Comparison of ENCODE assay signal across 9 cellular contexts in genomic region chr2:128536925-128537620, GRCh38.
DNase-seq lines count a peak whose midpoint lies in the region; ATAC-seq and TF ChIP-seq lines count a peak whose summit lies in the region.
"Had no signal": no experiment of that assay in that cellular context is flagged by ENCODE, and none has a peak within 500 bp of the region (broad histone marks: within the 10 kb centered on the region; RNA-seq: fewer than 3 reads in every experiment).

No MANE protein-coding gene starts in this region.

- no peak overlapping the region for H3K4me3 Mint-ChIP-seq in WTC11

- H3K9me3 Mint-ChIP-seq in WTC11, result peaks cover 4% of the 10 kb centered on the region; the same call in 1 of the 2 replicates

- H3K36me3 ChIP-seq in HEK293 (ENCODE audit: control insufficient read depth in 2 of 2, insufficient read depth in 1 of 2, low read length in 2 of 2), result no peaks in the 10 kb centered on the region
- H3K36me3 ChIP-seq: cardiac muscle cell had no signal

- no peaks in the 10 kb centered on the region for H3K9me3 ChIP-seq in HEK293 (ENCODE audit: control insufficient read depth, insufficient read depth, low read depth, low read length)

- no peak for TF ChIP-seq CTCF in HEK293 (tag by site-specific recombination; IDR thresholded peaks at IDR 0.05)
- no peak for TF ChIP-seq CTCF in WTC11 (IDR thresholded peaks at IDR 0.05)

- no peaks in the 10 kb centered on the region for H3K27me3 Mint-ChIP-seq in WTC11 (ENCODE audit: low read depth)

- no peaks in the 10 kb centered on the region for H3K36me3 Mint-ChIP-seq in WTC11

- CTCF ChIA-PET in HEK293 (lab: Yijun Ruan, JAX), result interaction anchor here (0.6 kb wide), 1 partner anchor 137 kb away, joined by 3 read pairs; no protein-coding TSS in a partner anchor
- CTCF ChIA-PET in WTC11 (lab: Charles Lee), result interaction anchor here (0.6 to 1.3 kb wide), 6 partner anchors 32 to 860 kb away, joined by 3 to 5 read pairs (median 4); no protein-coding TSS in a partner anchor

- H3K27ac Mint-ChIP-seq in WTC11, result peak overlapping the region; percentile 61

- no peak overlapping the region for H3K4me3 ChIP-seq in HEK293 (ENCODE audit: low read depth, low read length)
- H3K4me3 ChIP-seq: cardiac muscle cell had no signal

- POLR2A ChIA-PET in HEK293 (lab: Yijun Ruan, JAX), result no interaction called here
- POLR2A ChIA-PET in WTC11 (lab: Charles Lee), result interaction anchor here (1.0 kb wide), 1 partner anchor 26 kb away, joined by 3 read pairs; no protein-coding TSS in a partner anchor

- peaks cover 24% of the 10 kb centered on the region for H3K4me1 Mint-ChIP-seq in WTC11

- DNase-seq in AG08395 (ENCODE audit: low spot score), result peak; percentile 87
- peak; percentile 30 for DNase-seq in WTC11 (ENCODE audit: low spot score)
- DNase-seq in iris pigment epithelial cell (ENCODE audit: low read depth), result peak; percentile 96
- DNase-seq in SK-N-DZ (ENCODE audit: low spot score), result no peak

- ATAC-seq in WTC11, result peak; percentile 94
- ATAC-seq in HG02571 (IDR thresholded peaks at IDR 0.05; ENCODE audit: unreplicated experiment), result no peak
- no peak for ATAC-seq in HG02798 (IDR thresholded peaks at IDR 0.05; ENCODE audit: poor library complexity, unreplicated experiment)
- no peak for ATAC-seq in GM21786 (IDR thresholded peaks at IDR 0.05; ENCODE audit: unreplicated experiment)

- H3K27ac ChIP-seq in HEK293 (ENCODE audit: extremely low read depth, low read depth, low read length), result no peak overlapping the region
- H3K27ac ChIP-seq: cardiac muscle cell had no signal

- no peaks in the 10 kb centered on the region for H3K4me1 ChIP-seq in HEK293 (ENCODE audit: control insufficient read depth, insufficient read depth, low read length)

TF ChIP-seq in HEK293, 187 proteins besides CTCF, POLR2A, EP300 and RAD21 (continues in another document):
- TF ChIP-seq, protein P1, sequence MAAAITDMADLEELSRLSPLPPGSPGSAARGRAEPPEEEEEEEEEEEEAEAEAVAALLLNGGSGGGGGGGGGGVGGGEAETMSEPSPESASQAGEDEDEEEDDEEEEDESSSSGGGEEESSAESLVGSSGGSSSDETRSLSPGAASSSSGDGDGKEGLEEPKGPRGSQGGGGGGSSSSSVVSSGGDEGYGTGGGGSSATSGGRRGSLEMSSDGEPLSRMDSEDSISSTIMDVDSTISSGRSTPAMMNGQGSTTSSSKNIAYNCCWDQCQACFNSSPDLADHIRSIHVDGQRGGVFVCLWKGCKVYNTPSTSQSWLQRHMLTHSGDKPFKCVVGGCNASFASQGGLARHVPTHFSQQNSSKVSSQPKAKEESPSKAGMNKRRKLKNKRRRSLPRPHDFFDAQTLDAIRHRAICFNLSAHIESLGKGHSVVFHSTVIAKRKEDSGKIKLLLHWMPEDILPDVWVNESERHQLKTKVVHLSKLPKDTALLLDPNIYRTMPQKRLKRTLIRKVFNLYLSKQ (tag by site-specific recombination; IDR thresholded peaks at IDR 0.05; ENCODE audit: borderline replicate concordance), result no peak
- TF ChIP-seq ZNF266 (tag by site-specific recombination; IDR thresholded peaks at IDR 0.05; ENCODE audit: low read depth) (no peak), ZSCAN18 (tag by site-specific recombination; IDR thresholded peaks at IDR 0.05) (no peak), KLF16 (tag by site-specific recombination; IDR thresholded peaks at IDR 0.05) (no peak), ZNF670 (tag by site-specific recombination; IDR thresholded peaks at IDR 0.05; ENCODE audit: low read depth) (no peak), ZNF138 (tag by site-specific recombination; IDR thresholded peaks at IDR 0.05; ENCODE audit: borderline replicate concordance) (no peak), ZNF114 (tag by site-specific recombination; IDR thresholded peaks at IDR 0.05) (no peak)
- TF ChIP-seq, protein P2, sequence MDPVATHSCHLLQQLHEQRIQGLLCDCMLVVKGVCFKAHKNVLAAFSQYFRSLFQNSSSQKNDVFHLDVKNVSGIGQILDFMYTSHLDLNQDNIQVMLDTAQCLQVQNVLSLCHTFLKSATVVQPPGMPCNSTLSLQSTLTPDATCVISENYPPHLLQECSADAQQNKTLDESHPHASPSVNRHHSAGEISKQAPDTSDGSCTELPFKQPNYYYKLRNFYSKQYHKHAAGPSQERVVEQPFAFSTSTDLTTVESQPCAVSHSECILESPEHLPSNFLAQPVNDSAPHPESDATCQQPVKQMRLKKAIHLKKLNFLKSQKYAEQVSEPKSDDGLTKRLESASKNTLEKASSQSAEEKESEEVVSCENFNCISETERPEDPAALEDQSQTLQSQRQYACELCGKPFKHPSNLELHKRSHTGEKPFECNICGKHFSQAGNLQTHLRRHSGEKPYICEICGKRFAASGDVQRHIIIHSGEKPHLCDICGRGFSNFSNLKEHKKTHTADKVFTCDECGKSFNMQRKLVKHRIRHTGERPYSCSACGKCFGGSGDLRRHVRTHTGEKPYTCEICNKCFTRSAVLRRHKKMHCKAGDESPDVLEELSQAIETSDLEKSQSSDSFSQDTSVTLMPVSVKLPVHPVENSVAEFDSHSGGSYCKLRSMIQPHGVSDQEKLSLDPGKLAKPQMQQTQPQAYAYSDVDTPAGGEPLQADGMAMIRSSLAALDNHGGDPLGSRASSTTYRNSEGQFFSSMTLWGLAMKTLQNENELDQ (tag by site-specific recombination; IDR thresholded peaks at IDR 0.05; ENCODE audit: low read depth), result no peak

TF ChIP-seq in WTC11, 78 proteins besides CTCF, POLR2A, EP300 and RAD21:
- no peak for TF ChIP-seq OVOL2 (CRISPR knock-in tag; IDR thresholded peaks at IDR 0.05; ENCODE audit: borderline replicate concordance)
- TF ChIP-seq ESRRA (CRISPR knock-in tag; IDR thresholded peaks at IDR 0.05; ENCODE audit: borderline replicate concordance), result peak; percentile 22; the same call in 1 of the 2 replicates
- TF ChIP-seq ZNF425 (CRISPR knock-in tag; conservative IDR thresholded peaks at IDR 0.05), result no peak
